In the genomic region with DNA sequence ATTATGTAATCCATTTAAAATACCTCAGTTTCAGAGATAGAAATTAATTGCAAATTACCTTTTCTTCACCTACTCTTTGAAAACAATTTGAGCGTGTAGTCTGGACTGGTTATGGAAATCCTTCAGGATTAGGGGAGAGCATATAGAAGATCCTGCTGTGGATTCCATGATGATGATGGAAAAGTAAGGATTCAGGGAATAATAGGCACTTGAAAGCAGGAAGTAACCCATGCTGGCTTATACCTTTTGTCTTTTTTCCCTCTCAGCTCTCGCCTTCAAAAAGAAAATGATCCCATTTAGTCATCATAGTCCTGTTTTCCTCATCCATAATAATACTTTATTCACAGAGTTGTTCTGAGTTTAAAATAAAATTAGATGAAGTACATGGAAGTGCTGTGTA, we compare ENCODE assay signal across 1 cellular context.
TF ChIP-seq lines count a peak whose summit lies in the region.

No MANE protein-coding gene starts in this region.

TF ChIP-seq in HCT116, 20 proteins besides CTCF, POLR2A, EP300 and RAD21:
- TF ChIP-seq CBX3 (IDR thresholded peaks at IDR 0.05; ENCODE audit: low read depth), result no peak
- TF ChIP-seq EZH2phosphoT487 (IDR thresholded peaks at IDR 0.05; ENCODE audit: borderline replicate concordance), result no peak
- TF ChIP-seq ELF1 (IDR thresholded peaks at IDR 0.05; ENCODE audit: borderline replicate concordance, low read depth), result no peak
- TF ChIP-seq POLR2AphosphoS5 (IDR thresholded peaks at IDR 0.05; ENCODE audit: low read depth, low read length), result no peak
- no peak for TF ChIP-seq ZNF274 (IDR thresholded peaks at IDR 0.05; ENCODE audit: low read depth, low read length)
- TF ChIP-seq EZH2 (IDR thresholded peaks at IDR 0.05), result no peak
- TF ChIP-seq SRF (IDR thresholded peaks at IDR 0.05; ENCODE audit: low read depth), result no peak
- TF ChIP-seq JUND (IDR thresholded peaks at IDR 0.05), result no peak
